Comparison of ENCODE assay signal across 1 cellular context in genomic region chr5:6572086-6572824, GRCh38.
TF ChIP-seq lines count a peak whose summit lies in the region.

No MANE protein-coding gene starts in this region.

TF ChIP-seq in IMR-90, 13 proteins besides CTCF, POLR2A, EP300 and RAD21 (continued from another document):
- TF ChIP-seq ELK1 (IDR thresholded peaks at IDR 0.05; ENCODE audit: borderline replicate concordance, low read depth, low read length) (no peak), USF2 (IDR thresholded peaks at IDR 0.05; ENCODE audit: low read depth, low read length) (no peak), RFX5 (IDR thresholded peaks at IDR 0.05; ENCODE audit: low read depth, low read length) (no peak), MAZ (IDR thresholded peaks at IDR 0.05; ENCODE audit: borderline replicate concordance, low read depth, low read length) (no peak), FOS (IDR thresholded peaks at IDR 0.05; ENCODE audit: low read depth, low read length) (no peak)
